In genomic region chr1:70675737-70676156, GRCh38 we compare ENCODE assay signal across 10 cellular contexts.
DNase-seq lines count a peak whose midpoint lies in the region; ATAC-seq and TF ChIP-seq lines count a peak whose summit lies in the region.
"Had no signal": no experiment of that assay in that cellular context is flagged by ENCODE, and none has a peak within 500 bp of the region (broad histone marks: within the 10 kb centered on the region; RNA-seq: fewer than 3 reads in every experiment).

No MANE protein-coding gene starts in this region.

- H3K36me3 ChIP-seq in endodermal cell (ENCODE audit: control insufficient read depth, insufficient read depth, low read length) (no peaks in the 10 kb centered on the region), colonic mucosa (no peaks in the 10 kb centered on the region)

- H3K4me1 Mint-ChIP-seq in endodermal cell (peaks cover 26% of the 10 kb centered on the region), T-cell (peaks cover 0 to 5% (median 2%) of the 10 kb centered on the region in 3 donors)

- H3K27me3 Mint-ChIP-seq in endodermal cell (ENCODE audit: insufficient read depth): no peaks in the 10 kb centered on the region
- peaks cover 3% of the 10 kb centered on the region in 2 donors for H3K27me3 Mint-ChIP-seq in T-cell

- H3K9me3 ChIP-seq in endodermal cell (ENCODE audit: control insufficient read depth, low read length) (no peaks in the 10 kb centered on the region), colonic mucosa (no peaks in the 10 kb centered on the region)

- H3K4me1 ChIP-seq in endodermal cell (ENCODE audit: control insufficient read depth, insufficient read depth, low read length): peaks cover 14% of the 10 kb centered on the region
- no peaks in the 10 kb centered on the region for H3K4me1 ChIP-seq in colonic mucosa

- H3K27ac Mint-ChIP-seq in endodermal cell (peak overlapping the region; percentile 22), T-cell (no peak overlapping the region)
- H3K27ac Mint-ChIP-seq: effector memory CD8-positive, alpha-beta T cell had no signal

- POLR2A ChIA-PET in T-cell (lab: Charles Lee): no interaction called here

- H3K27me3 ChIP-seq in endodermal cell (ENCODE audit: control insufficient read depth, insufficient read depth, low read length, poor library complexity, severe bottlenecking): no peaks in the 10 kb centered on the region
- H3K27me3 ChIP-seq in colonic mucosa: no peaks in the 10 kb centered on the region

- H3K4me3 Mint-ChIP-seq in endodermal cell: peak overlapping the region; percentile 20
- H3K4me3 Mint-ChIP-seq in T-cell: no peak overlapping the region
- H3K4me3 Mint-ChIP-seq: effector memory CD8-positive, alpha-beta T cell had no signal

- DNase-seq in endodermal cell: peak; percentile 85
- DNase-seq in T-cell: no peak
- no peak for DNase-seq in colonic mucosa
- no peak for DNase-seq in nucleus accumbens (lab: John Stamatoyannopoulos, UW)
- DNase-seq: DMS53; effector memory CD8-positive, alpha-beta T cell had no signal

- no peaks in the 10 kb centered on the region for H3K36me3 Mint-ChIP-seq in endodermal cell (ENCODE audit: low read depth)
- no peaks in the 10 kb centered on the region for H3K36me3 Mint-ChIP-seq in T-cell

- 44 to 67% methylated on average over 1 to 5 of the region's 5 CpGs for WGBS in endodermal cell (ENCODE audit: insufficient coverage in 1 of 2, insufficient read length in 1 of 2), 2 experiments

- H3K9ac ChIP-seq in endodermal cell (ENCODE audit: extremely low read depth, low read length, poor library complexity, severe bottlenecking): no peak overlapping the region
- H3K9ac ChIP-seq in colonic mucosa (ENCODE audit: low read depth in 2 of 2, low read length in 2 of 2): no peak overlapping the region

- H3K9me3 Mint-ChIP-seq in endodermal cell (no peaks in the 10 kb centered on the region), T-cell (peaks cover 0 to 2% (median 0%) of the 10 kb centered on the region in 3 donors)

- H3K4me3 ChIP-seq in endodermal cell (ENCODE audit: low read length) (no peak overlapping the region), colonic mucosa (no peak overlapping the region)

- ATAC-seq in GM18502 (IDR thresholded peaks at IDR 0.05; ENCODE audit: poor library complexity, unreplicated experiment) (peak; percentile 91), GM21717 (IDR thresholded peaks at IDR 0.05; ENCODE audit: unreplicated experiment) (peak; percentile 78), HG03520 (IDR thresholded peaks at IDR 0.05; ENCODE audit: unreplicated experiment) (peak; percentile 62), GM18873 (IDR thresholded peaks at IDR 0.05; ENCODE audit: low FRiP score, unreplicated experiment) (no peak), T-cell (replicated peaks in 1 of 4) (no peak)
- ATAC-seq: effector memory CD8-positive, alpha-beta T cell had no signal

- intact Hi-C loops in colonic mucosa (cut with DNase I): no loop called here

- TF ChIP-seq CTCF in endodermal cell (conservative IDR thresholded peaks at IDR 0.05) (peak; percentile 26), colonic mucosa (IDR thresholded peaks at IDR 0.05) (no peak)

- CTCF ChIA-PET in T-cell (lab: Charles Lee): no interaction called here

- H3K27ac ChIP-seq in endodermal cell (ENCODE audit: low read depth, low read length): no peak overlapping the region
- no peak overlapping the region for H3K27ac ChIP-seq in colonic mucosa

Comparison
In these comparisons a context has a peak if more than half of its experiments do, and no peak if none do; other contexts are left out.
1. ATAC-seq: peak in GM18502 (single experiment), GM21717 (single experiment) and HG03520 (single experiment); none in GM18873 (single experiment) and T-cell (0 of 4).